21 cellular contexts compared by ENCODE assay signal in the genomic region with DNA sequence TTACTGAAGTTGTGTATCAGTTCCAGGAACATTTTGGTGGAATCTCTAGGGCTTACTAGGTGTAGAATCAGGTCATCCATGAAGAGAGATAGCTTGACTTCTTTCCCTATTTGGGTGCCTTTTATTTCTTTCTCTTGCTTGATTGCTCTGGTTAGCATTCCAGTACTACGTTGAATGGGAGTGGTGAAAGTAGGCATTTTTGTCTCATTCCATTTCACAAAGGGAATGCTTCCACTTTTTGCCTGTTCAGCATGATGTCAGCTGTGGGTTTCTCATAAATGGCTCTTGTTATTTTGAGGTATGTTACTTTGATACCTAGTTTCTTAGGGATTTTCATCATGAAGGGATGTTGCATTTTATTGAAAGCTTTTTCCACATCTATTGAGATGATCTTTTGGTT.
"Had no signal": no experiment of that assay in that cellular context is flagged by ENCODE, and none has a peak within 500 bp of the region (broad histone marks: within the 10 kb centered on the region; RNA-seq: fewer than 3 reads in every experiment).

No MANE protein-coding gene starts in this region.

- DNase-seq: activated CD4-positive, alpha-beta T cell treated with anti-CD3 and anti-CD28 coated beads, Interleukin-2, amount 10 ng/mL, durations not matched to agents 7 days and 5 days; activated CD8-positive, alpha-beta T cell treated with anti-CD3 and anti-CD28 coated beads, Interleukin-2, amount 10 ng/mL, durations not matched to agents 7 days and 5 days; activated naive CD4-positive, alpha-beta T cell treated with anti-CD3 and anti-CD28 coated beads, Interleukin-2, amount 10 ng/mL, durations not matched to agents 7 days and 5 days; activated naive CD8-positive, alpha-beta T cell treated with anti-CD3 and anti-CD28 coated beads, Interleukin-2, amount 50 U/mL, for 24 hours; activated T-cell treated with anti-CD3 and anti-CD28 coated beads, Interleukin-2, amount 50 U/mL, for 24 hours; anterior cingulate cortex; effector CD4-positive, alpha-beta T cell; left lung; mammary epithelial cell; nephron progenitor cell; occipital lobe; posterior cingulate gyrus; stimulated activated CD4-positive, alpha-beta T cell treated with anti-CD3 and anti-CD28 coated beads, Interleukin-2, amount 100 ng/mL, for 48 hours; stomach; T-helper 1 cell; T-helper 9 cell had no signal

- H3K27me3 ChIP-seq: breast epithelium, left lung, stomach had no signal

- H3K36me3 ChIP-seq: breast epithelium, left lung, stomach, thoracic aorta had no signal

- H3K27ac ChIP-seq: breast epithelium, left lung, stomach, thoracic aorta had no signal

- H3K9me3 ChIP-seq: breast epithelium, left lung, stomach, thoracic aorta had no signal

- H3K4me3 ChIP-seq: breast epithelium, left lung, stomach, thoracic aorta had no signal

- ATAC-seq: activated CD4-positive, CD25-positive, alpha-beta regulatory T cell treated with anti-CD3 and anti-CD28 coated beads, Interleukin-2, amount 50 U/mL, for 24 hours; activated CD8-positive, alpha-beta T cell treated with anti-CD3 and anti-CD28 coated beads, Interleukin-2, amount 10 ng/mL, durations not matched to agents 7 days and 5 days; activated naive CD8-positive, alpha-beta T cell treated with anti-CD3 and anti-CD28 coated beads, Interleukin-2, amount 50 U/mL, for 24 hours; esophagus mucosa; left lung; stimulated activated effector memory CD8-positive, alpha-beta T cell treated with anti-CD3 and anti-CD28 coated beads, Interleukin-12 subunit alpha, Interleukin-12 subunit beta, amount 100 ng/mL, for 72 hours had no signal

- H3K4me1 ChIP-seq: breast epithelium, left lung, stomach had no signal
